In genomic region chr1:121395718-121396201, GRCh38 we compare ENCODE assay signal across 7 cellular contexts.
DNase-seq lines count a peak whose midpoint lies in the region; ATAC-seq, FAIRE-seq and TF ChIP-seq lines count a peak whose summit lies in the region.
"Not testable (repeated sequence)": the region's sequence is repeated elsewhere in the genome, so short reads cannot be mapped to it uniquely, and the experiment has no call there.

No MANE protein-coding gene starts in this region.

- 3% methylated on average over 38 of the region's 38 CpGs for WGBS in right lobe of liver (ENCODE audit: insufficient coverage, low coverage, low lambda C conversion rate, missing lambda C conversion rate)

- H3K4me1 Mint-ChIP-seq in activated CD4-positive, alpha-beta T cell treated with anti-CD3 and anti-CD28 coated beads for 36 hours = not testable (repeated sequence)

- H3K9ac ChIP-seq in fibroblast of lung (ENCODE audit: insufficient read depth, low read length) = not testable (repeated sequence)

- H2AFZ ChIP-seq in fibroblast of lung (ENCODE audit: low read length) = not testable (repeated sequence)

- not testable (repeated sequence) for H3K79me2 ChIP-seq in fibroblast of lung (ENCODE audit: control insufficient read depth, insufficient read depth, low read length)

- H3K36me3 Mint-ChIP-seq in activated CD4-positive, alpha-beta T cell treated with anti-CD3 and anti-CD28 coated beads for 36 hours (ENCODE audit: low read depth) = peaks cover 10% of the 10 kb centered on the region

- intact Hi-C loops in activated CD4-positive, alpha-beta T cell treated with anti-CD3 and anti-CD28 coated beads for 36 hours (cut with DNase I, micrococcal nuclease); right lobe of liver (cut with DNase I): not testable (repeated sequence)

- not testable (repeated sequence) for H3K27ac Mint-ChIP-seq in activated CD4-positive, alpha-beta T cell treated with anti-CD3 and anti-CD28 coated beads for 36 hours

- CTCF ChIA-PET in activated CD4-positive, alpha-beta T cell treated with anti-CD3 and anti-CD28 coated beads for 36 hours (lab: Charles Lee) = not testable (repeated sequence)

- not testable (repeated sequence) for H3K36me3 ChIP-seq in fibroblast of lung (ENCODE audit: control insufficient read depth, insufficient read depth, low read length); right lobe of liver

- not testable (repeated sequence) for ATAC-seq in activated CD4-positive, alpha-beta T cell treated with anti-CD3 and anti-CD28 coated beads for 36 hours
- ATAC-seq in right lobe of liver = peak in 2 of 4 donors; percentile 16 to 17

- not testable (repeated sequence) for DNase-seq in H54 (ENCODE audit: insufficient read length, low spot score); activated CD4-positive, alpha-beta T cell treated with anti-CD3 and anti-CD28 coated beads for 36 hours; astrocyte of the cerebellum (ENCODE audit: low read depth); retinal pigment epithelial cell (ENCODE audit: low read depth)
- DNase-seq in NCI-H69 (lab: John Stamatoyannopoulos, UW) (peak; percentile 38), fibroblast of lung (ENCODE audit: low read depth in 2 of 2) (peak; percentile 39 to 59), right lobe of liver (peak in 1 of 3 donors; percentile 21)

- H3K27ac ChIP-seq in fibroblast of lung (ENCODE audit: insufficient read depth, low read length); right lobe of liver: not testable (repeated sequence)

- POLR2A ChIA-PET in activated CD4-positive, alpha-beta T cell treated with anti-CD3 and anti-CD28 coated beads for 36 hours (lab: Charles Lee) = not testable (repeated sequence)

- not testable (repeated sequence) for H4K20me1 ChIP-seq in fibroblast of lung (ENCODE audit: control insufficient read depth, extremely low read depth, insufficient read depth, low read length)

- TF ChIP-seq POLR2A in H54 (IDR thresholded peaks at IDR 0.05; ENCODE audit: low read depth, low read length); right lobe of liver (IDR thresholded peaks at IDR 0.05): not testable (repeated sequence)

- not testable (repeated sequence) for TF ChIP-seq CTCF in astrocyte of the cerebellum (IDR thresholded peaks at IDR 0.05; ENCODE audit: low read depth, low read length, missing control alignments); fibroblast of lung (conservative IDR thresholded peaks at IDR 0.05 in 1 of 2, IDR thresholded peaks at IDR 0.05 in 1 of 2; ENCODE audit: low read depth in 1 of 2, low read length in 2 of 2); right lobe of liver (IDR thresholded peaks at IDR 0.05); retinal pigment epithelial cell (conservative IDR thresholded peaks at IDR 0.05; ENCODE audit: low read depth, low read length)

- H3K4me2 ChIP-seq in fibroblast of lung (ENCODE audit: extremely low read depth, insufficient read depth, low read length) = not testable (repeated sequence)

- peaks cover 12% of the 10 kb centered on the region for H3K27me3 Mint-ChIP-seq in activated CD4-positive, alpha-beta T cell treated with anti-CD3 and anti-CD28 coated beads for 36 hours

- in situ Hi-C loops in astrocyte of the cerebellum (cut with HindIII; ENCODE audit: low sequenced_read_pairs) = not testable (repeated sequence)

- H3K4me1 ChIP-seq in fibroblast of lung (ENCODE audit: control insufficient read depth, extremely low read depth, insufficient read depth, low read length); right lobe of liver: not testable (repeated sequence)

- H3K4me3 Mint-ChIP-seq in activated CD4-positive, alpha-beta T cell treated with anti-CD3 and anti-CD28 coated beads for 36 hours = peak overlapping the region; percentile 66

- FAIRE-seq in H54 (lab: Jason Lieb, UNC) = peak; percentile 27

- not testable (repeated sequence) for H3K27me3 ChIP-seq in fibroblast of lung (ENCODE audit: control insufficient read depth, insufficient read depth, low read length); right lobe of liver

- H3K4me3 ChIP-seq in astrocyte of the cerebellum (ENCODE audit: low read depth, low read length) (peak overlapping the region; percentile 46), fibroblast of lung (replicated peaks in 1 of 4; ENCODE audit: control extremely low read depth in 1 of 4, insufficient read depth in 1 of 4, low read depth in 3 of 4, low read length in 4 of 4) (peak overlapping the region in 2 of 4 experiments; percentile 34 to 58), right lobe of liver (peak overlapping the region; percentile 38 to 52 (median 48)), retinal pigment epithelial cell (ENCODE audit: low read length) (peak overlapping the region; percentile 32)

- not testable (repeated sequence) for H3K9me3 ChIP-seq in fibroblast of lung (ENCODE audit: control insufficient read depth, insufficient read depth, low read depth, low read length); right lobe of liver

- H3K9me3 Mint-ChIP-seq in activated CD4-positive, alpha-beta T cell treated with anti-CD3 and anti-CD28 coated beads for 36 hours (ENCODE audit: low read depth) = not testable (repeated sequence)
